In the genomic region with DNA sequence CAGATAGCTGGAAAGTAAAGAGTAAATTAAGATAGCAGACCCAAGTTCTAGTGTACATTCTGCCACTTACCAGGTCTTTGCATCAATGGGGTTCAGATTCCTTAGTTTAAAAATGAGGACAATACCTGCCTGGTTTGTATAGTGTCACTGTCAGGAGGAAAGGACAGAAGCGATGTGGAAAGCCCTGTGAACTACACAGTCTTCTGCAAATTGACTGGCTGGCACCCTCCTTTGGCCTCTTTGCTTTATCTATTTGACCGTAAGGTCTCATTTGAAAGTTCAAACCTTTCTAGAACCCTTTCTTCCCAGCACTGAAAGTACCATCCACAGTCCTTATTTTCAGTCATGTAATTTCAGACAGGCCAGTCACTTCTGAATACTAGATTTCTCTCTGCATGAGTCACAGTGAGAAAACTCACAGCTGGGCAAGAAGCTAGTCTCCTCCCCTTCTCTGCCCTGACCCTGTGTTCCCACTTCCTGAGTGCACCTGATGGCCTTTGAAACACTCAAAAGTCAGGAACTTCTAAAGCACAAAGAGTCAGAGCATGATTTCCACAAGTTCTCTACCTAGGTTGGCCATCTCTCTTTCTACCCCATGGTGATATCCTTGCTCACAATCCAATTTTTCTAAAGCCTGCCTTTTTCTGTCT, we compare ENCODE assay signal across 8 cellular contexts.
DNase-seq lines count a peak whose midpoint lies in the region; ATAC-seq and TF ChIP-seq lines count a peak whose summit lies in the region.

No MANE protein-coding gene starts in this region.

- TF ChIP-seq CTCF in natural killer cell (IDR thresholded peaks at IDR 0.05) (no peak), gastroesophageal sphincter (IDR thresholded peaks at IDR 0.05) (no peak)
- no peak for TF ChIP-seq CTCF in CD8-positive, alpha-beta T cell (IDR thresholded peaks at IDR 0.05)

- H3K36me3 ChIP-seq in gastroesophageal sphincter = no peaks in the 10 kb centered on the region
- H3K36me3 ChIP-seq in CD8-positive, alpha-beta T cell (ENCODE audit: insufficient read depth, low read length) = no peaks in the 10 kb centered on the region

- H3K36me3 Mint-ChIP-seq in natural killer cell = no peaks in the 10 kb centered on the region
- H3K36me3 Mint-ChIP-seq in CD8-positive, alpha-beta T cell = no peaks in the 10 kb centered on the region

- CTCF ChIA-PET in CD8-positive, alpha-beta T cell (lab: Charles Lee) = no interaction called here

- H3K4me1 Mint-ChIP-seq in natural killer cell = no peaks in the 10 kb centered on the region
- no peaks in the 10 kb centered on the region for H3K4me1 Mint-ChIP-seq in CD8-positive, alpha-beta T cell (ENCODE audit: low read depth)

- ATAC-seq in GM18907 (IDR thresholded peaks at IDR 0.05; ENCODE audit: unreplicated experiment) (peak; percentile 98), HG02884 (IDR thresholded peaks at IDR 0.05; ENCODE audit: unreplicated experiment) (peak; percentile 98), natural killer cell (no peak), gastroesophageal sphincter (no peak)
- ATAC-seq in CD8-positive, alpha-beta T cell = no peak

- no peak for TF ChIP-seq POLR2A in gastroesophageal sphincter (IDR thresholded peaks at IDR 0.05)

- 79% methylated on average over 2 of the region's 2 CpGs; no CpG with 5 or more reads in 1 of the 2 donors for WGBS in gastroesophageal sphincter (ENCODE audit: low coverage in 1 of 2), 2 donors

- no peaks in the 10 kb centered on the region for H3K27me3 ChIP-seq in gastroesophageal sphincter
- H3K27me3 ChIP-seq in CD8-positive, alpha-beta T cell (ENCODE audit: insufficient read depth, low read length) = no peaks in the 10 kb centered on the region

- POLR2A ChIA-PET in CD8-positive, alpha-beta T cell (lab: Charles Lee) = no interaction called here

- H3K4me3 Mint-ChIP-seq in natural killer cell = no peak overlapping the region
- H3K4me3 Mint-ChIP-seq in CD8-positive, alpha-beta T cell = no peak overlapping the region

- H3K4me3 ChIP-seq in gastroesophageal sphincter = no peak overlapping the region
- H3K4me3 ChIP-seq in CD8-positive, alpha-beta T cell (ENCODE audit: low read depth, low read length) = no peak overlapping the region

- no peak overlapping the region for H3K27ac ChIP-seq in gastroesophageal sphincter
- no peak overlapping the region for H3K27ac ChIP-seq in CD8-positive, alpha-beta T cell (ENCODE audit: low read depth, low read length)

- intact Hi-C loops in natural killer cell (cut with micrococcal nuclease) = no loop called here
- intact Hi-C loops in CD8-positive, alpha-beta T cell (cut with DNase I, micrococcal nuclease) = no loop called here

- DNase-seq in RPMI8226 = peak; percentile 69
- peak; percentile 47 for DNase-seq in non-pigmented ciliary epithelial cell (ENCODE audit: low read depth)
- DNase-seq in Ammon's horn (ENCODE audit: low spot score) = no peak
- DNase-seq in natural killer cell = no peak
- DNase-seq in CD8-positive, alpha-beta T cell = no peak

- no peaks in the 10 kb centered on the region for H3K9me3 ChIP-seq in gastroesophageal sphincter
- no peaks in the 10 kb centered on the region for H3K9me3 ChIP-seq in CD8-positive, alpha-beta T cell (ENCODE audit: low read length)

- no peaks in the 10 kb centered on the region for H3K4me1 ChIP-seq in gastroesophageal sphincter
- H3K4me1 ChIP-seq in CD8-positive, alpha-beta T cell (ENCODE audit: insufficient read depth, low read length) = no peaks in the 10 kb centered on the region

- no peak for TF ChIP-seq EP300 in gastroesophageal sphincter (IDR thresholded peaks at IDR 0.05)

- no peaks in the 10 kb centered on the region for H3K27me3 Mint-ChIP-seq in natural killer cell (ENCODE audit: low read depth in 2 of 2)
- no peaks in the 10 kb centered on the region for H3K27me3 Mint-ChIP-seq in CD8-positive, alpha-beta T cell (ENCODE audit: low read depth)

- peaks cover 4 to 8% of the 10 kb centered on the region in 2 donors for H3K9me3 Mint-ChIP-seq in natural killer cell
- no peaks in the 10 kb centered on the region for H3K9me3 Mint-ChIP-seq in CD8-positive, alpha-beta T cell

- no peak overlapping the region for H3K27ac Mint-ChIP-seq in natural killer cell
- no peak overlapping the region for H3K27ac Mint-ChIP-seq in CD8-positive, alpha-beta T cell

Comparison
In these comparisons a context has a peak if more than half of its experiments do, and no peak if none do; other contexts are left out.
1. ATAC-seq: peak in GM18907 (single experiment) and HG02884 (single experiment); none in natural killer cell (0 of 3), gastroesophageal sphincter (single experiment) and CD8-positive, alpha-beta T cell (single experiment).
2. DNase-seq: peak in RPMI8226 (single experiment) and non-pigmented ciliary epithelial cell (single experiment); none in Ammon's horn (single experiment), natural killer cell (single experiment) and CD8-positive, alpha-beta T cell (0 of 7).